ENCODE assay signal across 8 cellular contexts in the genomic region with DNA sequence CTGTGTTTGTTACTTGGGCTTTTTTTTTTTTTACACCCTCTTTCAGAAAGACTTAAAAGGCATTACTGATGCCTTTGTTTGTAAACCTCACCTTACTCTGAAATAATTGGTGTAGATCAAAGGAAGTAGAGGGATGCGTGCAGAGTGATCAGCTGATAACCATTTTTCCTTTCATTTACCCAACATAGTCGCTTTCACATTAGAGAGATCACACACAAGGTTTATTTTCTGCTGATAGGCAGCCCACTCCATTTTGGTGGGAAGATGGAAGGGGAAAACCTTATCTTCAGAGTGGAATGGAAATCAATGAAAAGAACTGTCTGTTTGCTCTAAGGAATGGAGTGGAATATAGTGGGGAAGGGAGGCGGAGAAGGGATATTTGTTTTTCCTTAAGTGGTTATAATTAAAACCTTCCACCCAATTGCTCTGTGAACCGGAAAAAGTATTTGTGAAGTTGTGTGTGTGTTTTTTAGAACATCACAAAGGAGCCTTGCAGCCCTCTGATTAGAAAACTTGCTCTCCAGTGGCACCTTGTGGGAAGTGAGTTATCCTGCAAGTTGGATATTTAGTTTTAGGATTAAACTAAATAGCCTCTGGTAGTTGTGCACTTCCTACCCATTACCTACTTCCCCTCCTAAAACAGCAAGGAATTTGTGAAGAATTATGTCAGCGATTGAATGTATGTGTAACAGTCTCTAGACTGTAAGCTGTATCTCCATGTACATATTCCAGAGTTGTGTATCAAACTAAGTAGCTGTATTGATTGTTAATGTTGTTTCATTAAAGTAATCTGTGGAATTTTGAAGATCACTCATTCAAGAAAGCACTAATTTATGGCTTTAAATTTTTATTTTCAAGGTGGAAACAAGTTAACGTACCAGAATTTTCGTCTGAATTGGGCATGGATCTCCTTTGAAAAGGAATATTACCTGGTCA.
DNase-seq lines count a peak whose midpoint lies in the region; ATAC-seq and TF ChIP-seq lines count a peak whose summit lies in the region.

No MANE protein-coding gene starts in this region.

- no peaks in the 10 kb centered on the region for H3K4me1 Mint-ChIP-seq in effector memory CD8-positive, alpha-beta T cell (ENCODE audit: low read depth in 2 of 2)

- H3K36me3 Mint-ChIP-seq in effector memory CD8-positive, alpha-beta T cell (ENCODE audit: insufficient read depth), result no peaks in the 10 kb centered on the region

- peak; percentile 42 for DNase-seq in AG10803 (ENCODE audit: low read depth)
- DNase-seq in NCI-H460 (ENCODE audit: extremely low read depth, low read depth), result peak; percentile 22
- DNase-seq in dermis blood vessel endothelial cell, result peak; percentile 41
- DNase-seq in midbrain (lab: John Stamatoyannopoulos, UW), result peak; percentile 76
- no peak for DNase-seq in effector memory CD8-positive, alpha-beta T cell
- no peak for DNase-seq in stimulated activated CD4-positive, alpha-beta T cell treated with anti-CD3 and anti-CD28 coated beads, Interleukin-2, amount 100 ng/mL, for 48 hours
- DNase-seq in activated CD8-positive, alpha-beta memory T cell treated with anti-CD3 and anti-CD28 coated beads, Interleukin-2, amount 50 U/mL, for 48 hours, result no peak

- no peak overlapping the region for H3K27ac Mint-ChIP-seq in effector memory CD8-positive, alpha-beta T cell

- peak; percentile 69 for ATAC-seq in GM18867 (IDR thresholded peaks at IDR 0.05; ENCODE audit: unreplicated experiment)
- ATAC-seq in effector memory CD8-positive, alpha-beta T cell (replicated peaks), result no peak

- peaks cover 0 to 5% of the 10 kb centered on the region in 2 donors for H3K9me3 Mint-ChIP-seq in effector memory CD8-positive, alpha-beta T cell

- peak; percentile 74 for TF ChIP-seq CTCF in AG10803 (conservative IDR thresholded peaks at IDR 0.05; ENCODE audit: low read length)

- no peak overlapping the region for H3K4me3 ChIP-seq in AG10803 (ENCODE audit: low read length)

- H3K4me3 Mint-ChIP-seq in effector memory CD8-positive, alpha-beta T cell, result no peak overlapping the region

- H3K27me3 Mint-ChIP-seq in effector memory CD8-positive, alpha-beta T cell, result no peaks in the 10 kb centered on the region

Comparison
In these comparisons a context has a peak if more than half of its experiments do, and no peak if none do; other contexts are left out.
1. DNase-seq: peak in AG10803 (single experiment), NCI-H460 (single experiment), dermis blood vessel endothelial cell (single experiment) and midbrain (single experiment); none in effector memory CD8-positive, alpha-beta T cell (0 of 3), stimulated activated CD4-positive, alpha-beta T cell treated with anti-CD3 and anti-CD28 coated beads, Interleukin-2, amount 100 ng/mL, for 48 hours (0 of 2) and activated CD8-positive, alpha-beta memory T cell treated with anti-CD3 and anti-CD28 coated beads, Interleukin-2, amount 50 U/mL, for 48 hours (single experiment).